ENCODE assay signal across 9 cellular contexts in genomic region chr12:24705741-24706358, GRCh38.
A peak's percentile ranks its signal among the peaks of the same experiment; 100 is the strongest.
DNase-seq lines count a peak whose midpoint lies in the region; ATAC-seq and TF ChIP-seq lines count a peak whose summit lies in the region.
"Had no signal": no experiment of that assay in that cellular context is flagged by ENCODE, and none has a peak within 500 bp of the region (broad histone marks: within the 10 kb centered on the region; RNA-seq: fewer than 3 reads in every experiment).

No MANE protein-coding gene starts in this region.

- peaks cover 5% of the 10 kb centered on the region for H3K9me3 Mint-ChIP-seq in activated CD4-positive, alpha-beta T cell treated with anti-CD3 and anti-CD28 coated beads, Interleukin-2, amount 10 ng/mL, durations not matched to agents 24 days and 14 days
- no peaks in the 10 kb centered on the region for H3K9me3 Mint-ChIP-seq in effector memory CD8-positive, alpha-beta T cell

- ATAC-seq in HG02759 (IDR thresholded peaks at IDR 0.05; ENCODE audit: unreplicated experiment) (peak; percentile 98), omental fat pad (ENCODE audit: low FRiP score) (peak; percentile 61)
- ATAC-seq in effector memory CD8-positive, alpha-beta T cell (replicated peaks): no peak
- ATAC-seq: A549 had no signal

- peaks cover 2% of the 10 kb centered on the region for H3K36me3 Mint-ChIP-seq in activated CD4-positive, alpha-beta T cell treated with anti-CD3 and anti-CD28 coated beads, Interleukin-2, amount 10 ng/mL, durations not matched to agents 24 days and 14 days (ENCODE audit: low read depth)
- H3K36me3 Mint-ChIP-seq in effector memory CD8-positive, alpha-beta T cell (ENCODE audit: insufficient read depth): no peaks in the 10 kb centered on the region

- no peak for TF ChIP-seq CTCF in NB4 (IDR thresholded peaks at IDR 0.05; ENCODE audit: low read depth, low read length)
- no peak for TF ChIP-seq CTCF in omental fat pad (IDR thresholded peaks at IDR 0.05)

- peak overlapping the region; percentile 21 for H3K27ac Mint-ChIP-seq in activated CD4-positive, alpha-beta T cell treated with anti-CD3 and anti-CD28 coated beads, Interleukin-2, amount 10 ng/mL, durations not matched to agents 24 days and 14 days
- no peak overlapping the region for H3K27ac Mint-ChIP-seq in effector memory CD8-positive, alpha-beta T cell

- H3K4me1 Mint-ChIP-seq in activated CD4-positive, alpha-beta T cell treated with anti-CD3 and anti-CD28 coated beads, Interleukin-2, amount 10 ng/mL, durations not matched to agents 24 days and 14 days: peaks cover 7% of the 10 kb centered on the region
- no peaks in the 10 kb centered on the region for H3K4me1 Mint-ChIP-seq in effector memory CD8-positive, alpha-beta T cell (ENCODE audit: low read depth in 2 of 2)

- H3K4me3 Mint-ChIP-seq in activated CD4-positive, alpha-beta T cell treated with anti-CD3 and anti-CD28 coated beads, Interleukin-2, amount 10 ng/mL, durations not matched to agents 24 days and 14 days: no peak overlapping the region
- no peak overlapping the region for H3K4me3 Mint-ChIP-seq in effector memory CD8-positive, alpha-beta T cell

- no peaks in the 10 kb centered on the region for H3K27me3 Mint-ChIP-seq in activated CD4-positive, alpha-beta T cell treated with anti-CD3 and anti-CD28 coated beads, Interleukin-2, amount 10 ng/mL, durations not matched to agents 24 days and 14 days
- peaks cover 7 to 9% of the 10 kb centered on the region in 2 donors for H3K27me3 Mint-ChIP-seq in effector memory CD8-positive, alpha-beta T cell

- no peak for TF ChIP-seq POLR2A in NB4 (IDR thresholded peaks at IDR 0.05; ENCODE audit: extremely low read depth, insufficient read length)

- intact Hi-C loops in activated CD4-positive, alpha-beta T cell treated with anti-CD3 and anti-CD28 coated beads, Interleukin-2, amount 10 ng/mL, durations not matched to agents 24 days and 14 days (cut with micrococcal nuclease): no loop called here
- intact Hi-C loops in cardiac septum (cut with DNase I): no loop called here

- DNase-seq in activated CD4-positive, alpha-beta T cell treated with anti-CD3 and anti-CD28 coated beads, Interleukin-2, amount 10 ng/mL, durations not matched to agents 24 days and 14 days: no peak
- DNase-seq in activated CD4-positive, alpha-beta T cell treated with anti-CD3 and anti-CD28 coated beads, Interleukin-2, amount 50 U/mL, for 48 hours: no peak
- DNase-seq in NB4 (ENCODE audit: low read depth) (peak; percentile 27), omental fat pad (ENCODE audit: low spot score) (no peak), inferior parietal cortex (ENCODE audit: extremely low spot score) (no peak), cardiac septum (ENCODE audit: low spot score) (no peak)
- no peak for DNase-seq in effector memory CD8-positive, alpha-beta T cell

- H3K4me3 ChIP-seq in NB4 (ENCODE audit: low read depth, low read length): no peak overlapping the region
- H3K4me3 ChIP-seq: A549 had no signal
